In the genomic region with DNA sequence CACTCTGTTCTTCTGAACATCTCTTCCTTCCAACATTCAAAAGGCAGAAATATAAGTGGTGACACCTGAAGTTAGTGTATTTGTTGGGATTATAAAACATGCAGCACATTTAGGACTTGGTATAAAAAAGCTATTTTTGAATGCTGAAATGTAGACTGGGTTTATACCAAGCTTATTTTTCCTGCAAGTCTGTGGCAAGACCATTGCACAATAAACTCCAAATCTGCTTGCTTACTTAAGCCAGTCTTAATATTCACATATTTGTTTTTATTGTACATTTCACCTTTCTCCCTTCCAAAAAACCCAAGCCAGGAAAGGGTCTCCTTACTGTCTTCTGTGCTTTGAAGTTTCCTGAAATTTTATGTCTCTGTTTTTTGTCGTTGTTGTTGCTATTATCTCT, we compare ENCODE assay signal across 26 cellular contexts.
"Had no signal": no experiment of that assay in that cellular context is flagged by ENCODE, and none has a peak within 500 bp of the region (broad histone marks: within the 10 kb centered on the region; RNA-seq: fewer than 3 reads in every experiment).

No MANE protein-coding gene starts in this region.

- H3K4me1 ChIP-seq: heart right ventricle, testis had no signal

- H3K9me3 Mint-ChIP-seq: activated B cell treated with CpG ODN at 0.5 μM for 24 hours; activated CD8-positive, alpha-beta T cell treated with anti-CD3 and anti-CD28 coated beads for 36 hours; activated naive CD8-positive, alpha-beta T cell treated with anti-CD3 and anti-CD28 coated beads, Interleukin-2, amount 10 ng/mL, durations not matched to agents 7 days and 5 days; activated T-cell treated with anti-CD3 and anti-CD28 coated beads, Interleukin-2, amount 50 U/mL, for 24 hours; activated T-helper 2 cell treated with anti-CD3 and anti-CD28 coated beads, Interferon-gamma antibody, Interleukin-2, Interleukin-4, amounts not matched to agents 10 μg/mL and 5 μg/mL and 100 μg/mL, durations not matched to agents 14 hours and 24 hours and 36 hours; central memory CD8-positive, alpha-beta T cell; stimulated activated memory B cell treated with anti-CD40 and anti-IgM and Interleukin-4, amounts not matched to agents 10 μg/mL and 1 μg/mL and 100 μg/mL, for 72 hours; T-helper 2 cell treated with Interferon-gamma antibody and Interleukin-4, amounts not matched to agents 5 μg/mL and 100 μg/mL, for 36 hours had no signal

- H3K4me3 ChIP-seq: esophagus muscularis mucosa, gastroesophageal sphincter, heart right ventricle, pancreas, right lobe of liver, testis, upper lobe of left lung had no signal

- DNase-seq: activated B cell treated with CpG ODN at 0.5 μM for 24 hours; activated CD4-positive, alpha-beta T cell treated with anti-CD3 and anti-CD28 coated beads for 48 hours; activated CD8-positive, alpha-beta T cell treated with anti-CD3 and anti-CD28 coated beads for 36 hours; activated naive CD4-positive, alpha-beta T cell treated with Interleukin-2 at 50 U/mL for 16 hours; activated naive CD8-positive, alpha-beta T cell treated with anti-CD3 and anti-CD28 coated beads, Interleukin-2, amount 10 ng/mL, durations not matched to agents 7 days and 5 days; activated T-cell treated with anti-CD3 and anti-CD28 coated beads, Interleukin-2, amount 50 U/mL, for 24 hours; anterior cingulate cortex; brain microvascular endothelial cell; cortex of kidney; effector CD4-positive, alpha-beta T cell; heart right ventricle; immature natural killer cell; mesendoderm; natural killer cell; pancreas; right lobe of liver; stimulated activated CD4-positive, alpha-beta T cell treated with anti-CD3 and anti-CD28 coated beads, Interleukin-4, amount 100 ng/mL, for 24 hours; testis; upper lobe of left lung had no signal

- H3K27me3 ChIP-seq: brain microvascular endothelial cell, esophagus muscularis mucosa, gastroesophageal sphincter, heart right ventricle, pancreas, right lobe of liver, testis, upper lobe of left lung had no signal

- H3K36me3 ChIP-seq: brain microvascular endothelial cell, esophagus muscularis mucosa, gastroesophageal sphincter, heart right ventricle, neutrophil, pancreas, right lobe of liver, upper lobe of left lung had no signal

- H3K27ac ChIP-seq: brain microvascular endothelial cell, esophagus muscularis mucosa, gastroesophageal sphincter, heart right ventricle, neutrophil, pancreas, right lobe of liver, testis, upper lobe of left lung had no signal

- H3K27ac Mint-ChIP-seq: activated B cell treated with CpG ODN at 0.5 μM for 24 hours; activated CD8-positive, alpha-beta T cell treated with anti-CD3 and anti-CD28 coated beads for 36 hours; activated naive CD8-positive, alpha-beta T cell treated with anti-CD3 and anti-CD28 coated beads, Interleukin-2, amount 10 ng/mL, durations not matched to agents 7 days and 5 days; activated T-cell treated with anti-CD3 and anti-CD28 coated beads, Interleukin-2, amount 50 U/mL, for 24 hours; activated T-helper 2 cell treated with anti-CD3 and anti-CD28 coated beads, Interferon-gamma antibody, Interleukin-2, Interleukin-4, amounts not matched to agents 10 μg/mL and 5 μg/mL and 100 μg/mL, durations not matched to agents 14 hours and 24 hours and 36 hours; immature natural killer cell; natural killer cell; stimulated activated memory B cell treated with anti-CD40 and anti-IgM and Interleukin-4, amounts not matched to agents 10 μg/mL and 1 μg/mL and 100 μg/mL, for 72 hours; T-helper 2 cell treated with Interferon-gamma antibody and Interleukin-4, amounts not matched to agents 5 μg/mL and 100 μg/mL, for 36 hours had no signal

- H3K36me3 Mint-ChIP-seq: activated naive CD8-positive, alpha-beta T cell treated with anti-CD3 and anti-CD28 coated beads, Interleukin-2, amount 10 ng/mL, durations not matched to agents 7 days and 5 days; immature natural killer cell; natural killer cell; stimulated activated memory B cell treated with anti-CD40 and anti-IgM and Interleukin-4, amounts not matched to agents 10 μg/mL and 1 μg/mL and 100 μg/mL, for 72 hours had no signal

- H3K9me3 ChIP-seq: esophagus muscularis mucosa, gastroesophageal sphincter, heart right ventricle, neutrophil, pancreas, right lobe of liver, testis, upper lobe of left lung had no signal

- H3K4me3 Mint-ChIP-seq: activated B cell treated with CpG ODN at 0.5 μM for 24 hours; activated CD8-positive, alpha-beta T cell treated with anti-CD3 and anti-CD28 coated beads for 36 hours; activated naive CD8-positive, alpha-beta T cell treated with anti-CD3 and anti-CD28 coated beads, Interleukin-2, amount 10 ng/mL, durations not matched to agents 7 days and 5 days; activated T-cell treated with anti-CD3 and anti-CD28 coated beads, Interleukin-2, amount 50 U/mL, for 24 hours; central memory CD8-positive, alpha-beta T cell; immature natural killer cell; natural killer cell; stimulated activated memory B cell treated with anti-CD40 and anti-IgM and Interleukin-4, amounts not matched to agents 10 μg/mL and 1 μg/mL and 100 μg/mL, for 72 hours; T-helper 2 cell treated with Interferon-gamma antibody and Interleukin-4, amounts not matched to agents 5 μg/mL and 100 μg/mL, for 36 hours had no signal

- H3K4me1 Mint-ChIP-seq: activated B cell treated with CpG ODN at 0.5 μM for 24 hours; activated naive CD8-positive, alpha-beta T cell treated with anti-CD3 and anti-CD28 coated beads, Interleukin-2, amount 10 ng/mL, durations not matched to agents 7 days and 5 days; central memory CD8-positive, alpha-beta T cell; immature natural killer cell; natural killer cell; stimulated activated memory B cell treated with anti-CD40 and anti-IgM and Interleukin-4, amounts not matched to agents 10 μg/mL and 1 μg/mL and 100 μg/mL, for 72 hours had no signal
